ENCODE assay signal across 19 cellular contexts in genomic region chr1:87250336-87250735, GRCh38.
"Had no signal": no experiment of that assay in that cellular context is flagged by ENCODE, and none has a peak within 500 bp of the region (broad histone marks: within the 10 kb centered on the region; RNA-seq: fewer than 3 reads in every experiment).

No MANE protein-coding gene starts in this region.

- ATAC-seq: activated CD8-positive, alpha-beta T cell treated with anti-CD3 and anti-CD28 coated beads for 36 hours; activated T-cell treated with anti-CD3 and anti-CD28 coated beads, Interleukin-2, amount 50 U/mL, for 4 hours; activated T-helper 17 cell treated with anti-CD3 and anti-CD28 coated beads, Interleukin-2, amount 50 U/mL, for 72 hours; gastroesophageal sphincter; right lobe of liver; WTC11 had no signal

- H3K36me3 ChIP-seq: brain microvascular endothelial cell, gastroesophageal sphincter, ovary, right lobe of liver, transverse colon had no signal

- H3K27me3 ChIP-seq: brain microvascular endothelial cell, gastroesophageal sphincter, ovary, right lobe of liver, testis, transverse colon had no signal

- H3K27ac ChIP-seq: brain microvascular endothelial cell, gastroesophageal sphincter, ovary, right lobe of liver, testis, transverse colon had no signal

- DNase-seq: activated CD4-positive, alpha-beta T cell treated with anti-CD3 and anti-CD28 coated beads, Interleukin-2, amount 50 U/mL, for 1 hour; activated CD8-positive, alpha-beta T cell treated with anti-CD3 and anti-CD28 coated beads for 36 hours; activated gamma-delta T cell treated with Interleukin-2 at 50 U/mL for 16 hours; activated naive CD4-positive, alpha-beta T cell treated with anti-CD3 and anti-CD28 coated beads, Interleukin-2, amount 50 U/mL, for 16 hours; activated T-cell treated with anti-CD3 and anti-CD28 coated beads, Interleukin-2, amount 50 U/mL, for 4 hours; amniotic stem cell; brain microvascular endothelial cell; cortex of kidney; naive B cell; ovary; right lobe of liver; stimulated activated CD4-positive, alpha-beta T cell treated with anti-CD3 and anti-CD28 coated beads, Interleukin-2, amount 100 ng/mL, for 48 hours; stimulated activated naive CD4-positive, alpha-beta T cell treated with Interleukin-2 at 50 U/mL for 16 hours; T1000; testis; transverse colon had no signal

- H3K9me3 ChIP-seq: right lobe of liver, testis, transverse colon had no signal

- H3K4me1 ChIP-seq: gastroesophageal sphincter, right lobe of liver, testis, transverse colon had no signal

- H3K4me3 ChIP-seq: gastroesophageal sphincter, ovary, right lobe of liver, testis, transverse colon had no signal
